ENCODE assay signal across 17 cellular contexts in the genomic region with DNA sequence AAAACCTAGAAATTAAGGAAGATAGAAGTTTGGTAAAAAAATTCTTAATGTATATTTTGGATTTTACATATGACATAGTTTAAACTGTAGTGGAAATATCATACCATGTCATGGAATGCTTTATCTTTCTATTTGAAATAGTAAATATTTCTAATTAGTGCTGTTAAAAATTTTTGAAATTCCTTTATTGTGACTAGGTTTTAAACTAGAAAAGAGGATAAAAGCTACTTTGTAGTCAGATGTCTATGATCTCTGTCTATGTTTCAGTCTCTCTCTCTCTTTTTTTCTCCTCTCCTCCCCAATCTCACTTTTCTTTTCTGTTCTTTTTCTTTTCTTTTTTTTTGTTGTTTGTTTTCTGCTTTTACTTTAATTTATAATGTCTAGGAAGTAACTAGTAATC.
"Had no signal": no experiment of that assay in that cellular context is flagged by ENCODE, and none has a peak within 500 bp of the region (broad histone marks: within the 10 kb centered on the region; RNA-seq: fewer than 3 reads in every experiment).

No MANE protein-coding gene starts in this region.

- H3K4me1 Mint-ChIP-seq: immature natural killer cell had no signal

- H3K27ac ChIP-seq: ovary, upper lobe of right lung had no signal

- ATAC-seq: activated T-cell treated with anti-CD3 and anti-CD28 coated beads, Interleukin-2, amount 50 U/mL, for 4 hours; left colon; upper lobe of right lung had no signal

- H3K4me1 ChIP-seq: upper lobe of right lung had no signal

- FAIRE-seq: bronchial epithelial cell had no signal

- DNase-seq: activated CD4-positive, alpha-beta memory T cell treated with anti-CD3 and anti-CD28 coated beads for 36 hours; activated CD4-positive, alpha-beta T cell treated with anti-CD3 and anti-CD28 coated beads for 1 hour; activated gamma-delta T cell treated with Interleukin-2 at 50 U/mL for 16 hours; activated naive CD8-positive, alpha-beta T cell treated with anti-CD3 and anti-CD28 coated beads, Interleukin-2, amount 10 ng/mL, durations not matched to agents 7 days and 5 days; activated T-cell treated with anti-CD3 and anti-CD28 coated beads, Interleukin-2, amount 50 U/mL, for 4 hours; effector CD4-positive, alpha-beta T cell; immature natural killer cell; left colon; ovary; stimulated activated CD4-positive, alpha-beta T cell treated with anti-CD3 and anti-CD28 coated beads, Interleukin-15, amount 100 ng/mL, for 24 hours; stimulated activated CD4-positive, alpha-beta T cell treated with anti-CD3 and anti-CD28 coated beads, Interleukin-4, amount 100 ng/mL, for 24 hours; testis; upper lobe of right lung had no signal

- H3K4me3 Mint-ChIP-seq: activated CD4-positive, alpha-beta memory T cell treated with anti-CD3 and anti-CD28 coated beads for 36 hours; activated naive CD8-positive, alpha-beta T cell treated with anti-CD3 and anti-CD28 coated beads, Interleukin-2, amount 10 ng/mL, durations not matched to agents 7 days and 5 days; activated T-cell treated with anti-CD3 and anti-CD28 coated beads, Interleukin-2, amount 50 U/mL, for 4 hours; immature natural killer cell; stimulated activated naive CD8-positive, alpha-beta T cell treated with anti-CD3 and anti-CD28 coated beads, Interleukin-15, Interleukin-2, amounts not matched to agents 100 ng/mL and 50 ng/mL, for 24 hours; T-helper 2 cell treated with Interferon-gamma antibody and Interleukin-4, amounts not matched to agents 5 μg/mL and 100 μg/mL, for 36 hours had no signal

- H3K36me3 Mint-ChIP-seq: activated CD4-positive, alpha-beta memory T cell treated with anti-CD3 and anti-CD28 coated beads for 36 hours; immature natural killer cell had no signal

- H3K9me3 ChIP-seq: ascending aorta, ovary, testis, upper lobe of right lung had no signal

- H3K4me3 ChIP-seq: ascending aorta, ovary, testis, upper lobe of right lung had no signal

- H3K9me3 Mint-ChIP-seq: activated CD4-positive, alpha-beta memory T cell treated with anti-CD3 and anti-CD28 coated beads for 36 hours; activated T-cell treated with anti-CD3 and anti-CD28 coated beads, Interleukin-2, amount 50 U/mL, for 4 hours; immature natural killer cell; stimulated activated naive CD8-positive, alpha-beta T cell treated with anti-CD3 and anti-CD28 coated beads, Interleukin-15, Interleukin-2, amounts not matched to agents 100 ng/mL and 50 ng/mL, for 24 hours; T-helper 2 cell treated with Interferon-gamma antibody and Interleukin-4, amounts not matched to agents 5 μg/mL and 100 μg/mL, for 36 hours had no signal

- H3K27ac Mint-ChIP-seq: activated CD4-positive, alpha-beta memory T cell treated with anti-CD3 and anti-CD28 coated beads for 36 hours; activated naive CD8-positive, alpha-beta T cell treated with anti-CD3 and anti-CD28 coated beads, Interleukin-2, amount 10 ng/mL, durations not matched to agents 7 days and 5 days; immature natural killer cell; stimulated activated naive CD8-positive, alpha-beta T cell treated with anti-CD3 and anti-CD28 coated beads, Interleukin-15, Interleukin-2, amounts not matched to agents 100 ng/mL and 50 ng/mL, for 24 hours; T-helper 2 cell treated with Interferon-gamma antibody and Interleukin-4, amounts not matched to agents 5 μg/mL and 100 μg/mL, for 36 hours had no signal

- H3K27me3 Mint-ChIP-seq: activated CD4-positive, alpha-beta memory T cell treated with anti-CD3 and anti-CD28 coated beads for 36 hours; activated naive CD8-positive, alpha-beta T cell treated with anti-CD3 and anti-CD28 coated beads, Interleukin-2, amount 10 ng/mL, durations not matched to agents 7 days and 5 days; stimulated activated naive CD8-positive, alpha-beta T cell treated with anti-CD3 and anti-CD28 coated beads, Interleukin-15, Interleukin-2, amounts not matched to agents 100 ng/mL and 50 ng/mL, for 24 hours had no signal

- H3K36me3 ChIP-seq: ascending aorta, ovary, upper lobe of right lung had no signal

- H3K27me3 ChIP-seq: ascending aorta, ovary, testis, upper lobe of right lung had no signal
